ENCODE assay signal across 8 cellular contexts in genomic region chr9:114386886-114387677, GRCh38. TPM values are rescaled to one million over a fixed set of nuclear protein-coding genes. Genes with fewer than 3 reads are reported as not detected.
A peak's percentile ranks its signal among the peaks of the same experiment; 100 is the strongest.
DNase-seq lines count a peak whose midpoint lies in the region; ATAC-seq lines count a peak whose summit lies in the region.

No MANE protein-coding gene starts in this region.

- H3K9ac ChIP-seq in iPS-15b (ENCODE audit: low read depth, low read length): peak overlapping the region; percentile 5

- no peak for ATAC-seq in activated naive CD4-positive, alpha-beta T cell treated with anti-CD3 and anti-CD28 coated beads, Interleukin-2, amount 50 U/mL, for 72 hours
- ATAC-seq in stimulated activated effector memory CD8-positive, alpha-beta T cell treated with anti-CD3 and anti-CD28 coated beads, Interleukin-12 subunit alpha, Interleukin-12 subunit beta, amount 100 ng/mL, for 72 hours: no peak
- no peak for ATAC-seq in GM21786 (IDR thresholded peaks at IDR 0.05; ENCODE audit: unreplicated experiment)
- no peak for ATAC-seq in GM21528 (IDR thresholded peaks at IDR 0.05; ENCODE audit: low FRiP score, unreplicated experiment)

- no peaks in the 10 kb centered on the region for H3K9me3 Mint-ChIP-seq in activated naive CD4-positive, alpha-beta T cell treated with anti-CD3 and anti-CD28 coated beads, Interleukin-2, amount 50 U/mL, for 72 hours
- no peaks in the 10 kb centered on the region for H3K9me3 Mint-ChIP-seq in stimulated activated effector memory CD8-positive, alpha-beta T cell treated with anti-CD3 and anti-CD28 coated beads, Interleukin-12 subunit alpha, Interleukin-12 subunit beta, amount 100 ng/mL, for 72 hours

- peaks cover 87% of the 10 kb centered on the region for H3K4me1 Mint-ChIP-seq in stimulated activated effector memory CD8-positive, alpha-beta T cell treated with anti-CD3 and anti-CD28 coated beads, Interleukin-12 subunit alpha, Interleukin-12 subunit beta, amount 100 ng/mL, for 72 hours

- H3K4me1 ChIP-seq in iPS-15b (ENCODE audit: control insufficient read depth, insufficient read depth, low read length): peaks cover 29% of the 10 kb centered on the region

- H3K4me3 ChIP-seq in iPS-15b (ENCODE audit: low read depth, low read length): peak overlapping the region; percentile 4

- H3K36me3 Mint-ChIP-seq in activated naive CD4-positive, alpha-beta T cell treated with anti-CD3 and anti-CD28 coated beads, Interleukin-2, amount 50 U/mL, for 72 hours: peaks cover 69 to 70% of the 10 kb centered on the region in 2 donors
- peaks cover 91% of the 10 kb centered on the region for H3K36me3 Mint-ChIP-seq in stimulated activated effector memory CD8-positive, alpha-beta T cell treated with anti-CD3 and anti-CD28 coated beads, Interleukin-12 subunit alpha, Interleukin-12 subunit beta, amount 100 ng/mL, for 72 hours

- H3K27me3 ChIP-seq in iPS-15b (ENCODE audit: control insufficient read depth, insufficient read depth, low read length): no peaks in the 10 kb centered on the region

- H3K36me3 ChIP-seq in iPS-15b (ENCODE audit: control insufficient read depth, insufficient read depth, low read length): no peaks in the 10 kb centered on the region

- DNase-seq in NK-92 treated with Interleukin-12 subunit alpha and Interleukin-12 subunit beta, amount 100 ng/mL, for 24 hours (lab: John Stamatoyannopoulos, UW): peak; percentile 21
- DNase-seq in NK-92 (lab: John Stamatoyannopoulos, UW; ENCODE audit: unreplicated experiment) (no peak), occipital lobe (lab: John Stamatoyannopoulos, UW) (no peak)
- no peak for DNase-seq in activated naive CD4-positive, alpha-beta T cell treated with anti-CD3 and anti-CD28 coated beads, Interleukin-2, amount 50 U/mL, for 72 hours (ENCODE audit: low spot score in 2 of 2)
- DNase-seq in stimulated activated effector memory CD8-positive, alpha-beta T cell treated with anti-CD3 and anti-CD28 coated beads, Interleukin-12 subunit alpha, Interleukin-12 subunit beta, amount 100 ng/mL, for 72 hours (ENCODE audit: low spot score in 2 of 2): no peak

- H3K9me3 ChIP-seq in iPS-15b (ENCODE audit: control insufficient read depth, insufficient read depth, low read length): no peaks in the 10 kb centered on the region

- H3K27ac Mint-ChIP-seq in activated naive CD4-positive, alpha-beta T cell treated with anti-CD3 and anti-CD28 coated beads, Interleukin-2, amount 50 U/mL, for 72 hours: peak overlapping the region; percentile 99 to 100
- peak overlapping the region; percentile 96 for H3K27ac Mint-ChIP-seq in stimulated activated effector memory CD8-positive, alpha-beta T cell treated with anti-CD3 and anti-CD28 coated beads, Interleukin-12 subunit alpha, Interleukin-12 subunit beta, amount 100 ng/mL, for 72 hours

- peak overlapping the region; percentile 88 for H3K4me3 Mint-ChIP-seq in stimulated activated effector memory CD8-positive, alpha-beta T cell treated with anti-CD3 and anti-CD28 coated beads, Interleukin-12 subunit alpha, Interleukin-12 subunit beta, amount 100 ng/mL, for 72 hours

RNA-seq across cellular contexts. Expression of gene AKNA, which starts 0.7 kb away (rescaled TPM):
- 100 to 1,000 TPM; 165 to 174 TPM for total RNA-seq in activated naive CD4-positive, alpha-beta T cell treated with anti-CD3 and anti-CD28 coated beads, Interleukin-2, amount 50 U/mL, for 72 hours
- total RNA-seq in occipital lobe: 3.3 TPM

RNA-seq across cellular contexts. Expression of gene ORM2, which starts 57.4 kb away (rescaled TPM):
- not detected for total RNA-seq in activated naive CD4-positive, alpha-beta T cell treated with anti-CD3 and anti-CD28 coated beads, Interleukin-2, amount 50 U/mL, for 72 hours
- not detected for total RNA-seq in occipital lobe

Comparison
In these comparisons a context has a peak if more than half of its experiments do, and no peak if none do; other contexts are left out.
1. RNA of gene AKNA, which starts 0.7 kb away (total RNA-seq): 165 to 174 TPM in activated naive CD4-positive, alpha-beta T cell treated with anti-CD3 and anti-CD28 coated beads, Interleukin-2, amount 50 U/mL, for 72 hours; 3.3 TPM in occipital lobe (single experiment); every median in the first group is over 10 times any median in the second.